28 cellular contexts compared by ENCODE assay signal in the genomic region with DNA sequence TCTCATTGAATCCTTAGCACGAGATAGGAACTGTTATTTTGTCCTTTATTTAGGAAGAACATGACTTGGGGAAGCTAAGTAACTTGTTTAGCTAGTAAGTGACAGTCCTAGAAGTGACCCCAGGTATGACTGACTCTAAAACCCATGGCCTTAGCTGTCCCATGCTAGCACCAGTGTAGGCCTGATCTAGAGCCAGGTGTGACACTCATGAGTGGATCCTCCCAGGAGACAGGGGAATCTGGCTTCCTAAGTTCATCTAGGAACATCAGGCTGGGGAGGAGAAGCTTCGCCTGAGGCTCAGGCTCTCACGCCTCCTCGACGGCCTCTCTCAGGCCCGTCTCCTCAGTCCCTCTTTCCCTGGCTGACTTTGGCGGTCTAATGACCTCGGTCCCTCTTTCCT. TPM values are rescaled to one million over a fixed set of nuclear protein-coding genes. Genes with fewer than 3 reads are reported as not detected.
DNase-seq lines count a peak whose midpoint lies in the region; ATAC-seq and TF ChIP-seq lines count a peak whose summit lies in the region.
"Had no signal": no experiment of that assay in that cellular context is flagged by ENCODE, and none has a peak within 500 bp of the region (broad histone marks: within the 10 kb centered on the region; RNA-seq: fewer than 3 reads in every experiment).

No MANE protein-coding gene starts in this region.

- peaks cover 77% of the 10 kb centered on the region for H3K4me1 Mint-ChIP-seq in activated CD4-positive, alpha-beta T cell treated with anti-CD3 and anti-CD28 coated beads for 36 hours
- H3K4me1 Mint-ChIP-seq in activated naive CD8-positive, alpha-beta T cell treated with anti-CD3 and anti-CD28 coated beads for 36 hours, result peaks cover 69% of the 10 kb centered on the region
- peaks cover 60 to 69% of the 10 kb centered on the region in 2 donors for H3K4me1 Mint-ChIP-seq in natural killer cell

- in situ Hi-C loops in brain microvascular endothelial cell (cut with HindIII; ENCODE audit: low pct_ligation_motif_present, low sequenced_read_pairs), result no loop called here

- no peaks in the 10 kb centered on the region for H3K9me3 Mint-ChIP-seq in activated CD4-positive, alpha-beta T cell treated with anti-CD3 and anti-CD28 coated beads for 36 hours (ENCODE audit: low read depth)
- no peaks in the 10 kb centered on the region for H3K9me3 Mint-ChIP-seq in activated naive CD8-positive, alpha-beta T cell treated with anti-CD3 and anti-CD28 coated beads for 36 hours
- no peaks in the 10 kb centered on the region for H3K9me3 Mint-ChIP-seq in natural killer cell
- H3K9me3 Mint-ChIP-seq: activated T-cell treated with anti-CD3 and anti-CD28 coated beads, Interleukin-2, amount 50 U/mL, for 72 hours; neural crest cell had no signal

- intact Hi-C loops in activated CD4-positive, alpha-beta T cell treated with anti-CD3 and anti-CD28 coated beads for 36 hours (cut with DNase I, micrococcal nuclease), result loop anchor here in 1 of 2 experiments (2.0 kb wide), 1 partner anchor 42 kb away; no protein-coding TSS in a partner anchor
- intact Hi-C loops in natural killer cell (cut with micrococcal nuclease), result loop anchor here (5.0 kb wide), 1 partner anchor 197 kb away; no protein-coding TSS in a partner anchor

- H3K36me3 Mint-ChIP-seq in activated CD4-positive, alpha-beta T cell treated with anti-CD3 and anti-CD28 coated beads for 36 hours (ENCODE audit: low read depth), result peaks cover 81% of the 10 kb centered on the region
- peaks cover 80% of the 10 kb centered on the region for H3K36me3 Mint-ChIP-seq in activated naive CD8-positive, alpha-beta T cell treated with anti-CD3 and anti-CD28 coated beads for 36 hours
- H3K36me3 Mint-ChIP-seq in natural killer cell, result peaks cover 17% of the 10 kb centered on the region

- no peak for ATAC-seq in activated CD4-positive, alpha-beta T cell treated with anti-CD3 and anti-CD28 coated beads for 36 hours
- ATAC-seq in natural killer cell, result no peak
- ATAC-seq in GM18517 (IDR thresholded peaks at IDR 0.05; ENCODE audit: unreplicated experiment), result no peak
- ATAC-seq: activated T-cell treated with anti-CD3 and anti-CD28 coated beads, Interleukin-2, amount 50 U/mL, for 72 hours; sciatic nerve had no signal

- POLR2A ChIA-PET in activated CD4-positive, alpha-beta T cell treated with anti-CD3 and anti-CD28 coated beads for 36 hours (lab: Charles Lee), result no interaction called here

- no peak for TF ChIP-seq CTCF in natural killer cell (IDR thresholded peaks at IDR 0.05)
- TF ChIP-seq CTCF in brain microvascular endothelial cell (IDR thresholded peaks at IDR 0.05; ENCODE audit: low read depth, low read length, missing control alignments), result no peak

- H3K36me3 ChIP-seq in brain microvascular endothelial cell (replicated peaks), result no peaks in the 10 kb centered on the region
- H3K36me3 ChIP-seq: thoracic aorta had no signal

- H3K27ac Mint-ChIP-seq in activated CD4-positive, alpha-beta T cell treated with anti-CD3 and anti-CD28 coated beads for 36 hours, result peak overlapping the region; percentile 94
- peak overlapping the region; percentile 75 for H3K27ac Mint-ChIP-seq in activated naive CD8-positive, alpha-beta T cell treated with anti-CD3 and anti-CD28 coated beads for 36 hours
- peak overlapping the region; percentile 94 to 96 for H3K27ac Mint-ChIP-seq in natural killer cell
- H3K27ac Mint-ChIP-seq: progenitor cell of endocrine pancreas had no signal

- TF ChIP-seq POLR2A in GM15510 (IDR thresholded peaks at IDR 0.05; ENCODE audit: borderline replicate concordance, extremely low read depth, insufficient read length), result peak; percentile 43

- H3K4me3 ChIP-seq in brain microvascular endothelial cell (ENCODE audit: low read depth, low read length), result no peak overlapping the region
- H3K4me3 ChIP-seq: thoracic aorta had no signal

- CTCF ChIA-PET in activated CD4-positive, alpha-beta T cell treated with anti-CD3 and anti-CD28 coated beads for 36 hours (lab: Charles Lee), result interaction anchor here (0.5 to 8.5 kb wide), 36 partner anchors 7 to 1556 kb away, joined by 3 to 103 read pairs (median 8); a partner anchor contains a TSS

- H3K27me3 ChIP-seq in brain microvascular endothelial cell (replicated peaks), result no peaks in the 10 kb centered on the region

- no peak overlapping the region for H3K4me3 Mint-ChIP-seq in activated CD4-positive, alpha-beta T cell treated with anti-CD3 and anti-CD28 coated beads for 36 hours
- no peak overlapping the region for H3K4me3 Mint-ChIP-seq in activated naive CD8-positive, alpha-beta T cell treated with anti-CD3 and anti-CD28 coated beads for 36 hours
- H3K4me3 Mint-ChIP-seq in natural killer cell, result no peak overlapping the region
- H3K4me3 Mint-ChIP-seq: activated T-cell treated with anti-CD3 and anti-CD28 coated beads, Interleukin-2, amount 50 U/mL, for 72 hours; neural crest cell had no signal

- DNase-seq in activated CD4-positive, alpha-beta T cell treated with anti-CD3 and anti-CD28 coated beads for 36 hours, result no peak
- DNase-seq in activated CD4-positive, alpha-beta T cell treated with anti-CD3 and anti-CD28 coated beads, Interleukin-2, amount 50 U/mL, for 4 hours, result no peak
- no peak for DNase-seq in activated naive CD8-positive, alpha-beta T cell treated with anti-CD3 and anti-CD28 coated beads for 36 hours
- no peak for DNase-seq in natural killer cell
- DNase-seq in mucosa of gallbladder (ENCODE audit: low spot score), result no peak
- DNase-seq in brain microvascular endothelial cell, result no peak
- DNase-seq: 8988T; activated CD4-positive, CD25-positive, alpha-beta regulatory T cell treated with anti-CD3 and anti-CD28 coated beads, Interleukin-2, amount 50 U/mL, for 72 hours; activated T-cell treated with anti-CD3 and anti-CD28 coated beads, Interleukin-2, amount 50 U/mL, for 72 hours; cerebellar nuclear complex; GOT3; KBM-7; NCI-H1417 treated with DMSO at 0.1 percent for 48 hours; NCI-H2081 treated with DMSO at 0.1 percent for 48 hours; NCI-H226; NCI-H748 treated with DMSO at 0.1 percent for 48 hours; stimulated activated CD4-positive, alpha-beta T cell treated with anti-CD3 and anti-CD28 coated beads, Interleukin-12 subunit alpha, Interleukin-12 subunit beta, amount 100 ng/mL, for 4 hours; stimulated activated CD4-positive, alpha-beta T cell treated with anti-CD3 and anti-CD28 coated beads, Interleukin-4, amount 100 ng/mL, for 1 hour; stimulated activated naive CD4-positive, alpha-beta T cell had no signal

- no peaks in the 10 kb centered on the region for H3K27me3 Mint-ChIP-seq in activated CD4-positive, alpha-beta T cell treated with anti-CD3 and anti-CD28 coated beads for 36 hours
- no peaks in the 10 kb centered on the region for H3K27me3 Mint-ChIP-seq in activated naive CD8-positive, alpha-beta T cell treated with anti-CD3 and anti-CD28 coated beads for 36 hours
- H3K27me3 Mint-ChIP-seq in natural killer cell (ENCODE audit: low read depth in 2 of 2), result no peaks in the 10 kb centered on the region

- H3K27ac ChIP-seq in brain microvascular endothelial cell, result no peak overlapping the region
- H3K27ac ChIP-seq: epithelial cell of prostate, thoracic aorta had no signal

RNA-seq across cellular contexts. Expression of a gene that starts 31.2 kb away (rescaled TPM):
- total RNA-seq in activated CD4-positive, alpha-beta T cell treated with anti-CD3 and anti-CD28 coated beads for 36 hours, result 100 to 1,000 TPM; 180 to 217 TPM
- 100 to 1,000 TPM; 376 to 385 TPM for total RNA-seq in activated naive CD8-positive, alpha-beta T cell treated with anti-CD3 and anti-CD28 coated beads for 36 hours
- 100 to 1,000 TPM; 213 to 249 (median 223) TPM for total RNA-seq in natural killer cell
- 15.0 TPM for total RNA-seq in mucosa of gallbladder
- total RNA-seq: kidney epithelial cell, neural crest cell, progenitor cell of endocrine pancreas, SK-MEL-5 had no signal

RNA-seq across cellular contexts. Expression of a gene that starts 33.6 kb away (rescaled TPM):
- 100 to 1,000 TPM; 103 to 108 TPM for total RNA-seq in activated CD4-positive, alpha-beta T cell treated with anti-CD3 and anti-CD28 coated beads for 36 hours
- total RNA-seq in activated naive CD8-positive, alpha-beta T cell treated with anti-CD3 and anti-CD28 coated beads for 36 hours, result 10 to 100 TPM; 39.8 to 41.6 TPM
- 1 to 10 TPM; 1.1 to 3.5 (median 2.1) TPM for total RNA-seq in natural killer cell
- total RNA-seq in mucosa of gallbladder, result 2.8 TPM
- total RNA-seq: kidney epithelial cell, neural crest cell, progenitor cell of endocrine pancreas, SK-MEL-5 had no signal

RNA-seq across cellular contexts. Expression of a gene that starts 58.6 kb away (rescaled TPM):
- total RNA-seq in activated CD4-positive, alpha-beta T cell treated with anti-CD3 and anti-CD28 coated beads for 36 hours, result 10 to 100 TPM; 35.9 to 40.3 TPM
- 100 to 1,000 TPM; 152 to 162 TPM for total RNA-seq in activated naive CD8-positive, alpha-beta T cell treated with anti-CD3 and anti-CD28 coated beads for 36 hours
- 100 to 1,000 TPM; 191 to 301 (median 227) TPM for total RNA-seq in natural killer cell
- 2.7 TPM for total RNA-seq in mucosa of gallbladder
- total RNA-seq: neural crest cell, progenitor cell of endocrine pancreas had no signal

Comparison
In these comparisons a context has a peak if more than half of its experiments do, and no peak if none do; other contexts are left out.
1. RNA of a gene that starts 31.2 kb away (total RNA-seq): 376 to 385 TPM in activated naive CD8-positive, alpha-beta T cell treated with anti-CD3 and anti-CD28 coated beads for 36 hours, 213 to 249 TPM in natural killer cell and 180 to 217 TPM in activated CD4-positive, alpha-beta T cell treated with anti-CD3 and anti-CD28 coated beads for 36 hours; 15.0 TPM in mucosa of gallbladder (single experiment); every median in the first group is over 10 times any median in the second.
2. RNA of a gene that starts 33.6 kb away (total RNA-seq): 103 to 108 TPM in activated CD4-positive, alpha-beta T cell treated with anti-CD3 and anti-CD28 coated beads for 36 hours and 39.8 to 41.6 TPM in activated naive CD8-positive, alpha-beta T cell treated with anti-CD3 and anti-CD28 coated beads for 36 hours; 2.8 TPM in mucosa of gallbladder (single experiment) and 1.1 to 3.5 TPM in natural killer cell; every median in the first group is over 4 times any median in the second.
3. RNA of a gene that starts 58.6 kb away (total RNA-seq): 191 to 301 TPM in natural killer cell, 152 to 162 TPM in activated naive CD8-positive, alpha-beta T cell treated with anti-CD3 and anti-CD28 coated beads for 36 hours and 35.9 to 40.3 TPM in activated CD4-positive, alpha-beta T cell treated with anti-CD3 and anti-CD28 coated beads for 36 hours; 2.7 TPM in mucosa of gallbladder (single experiment); every median in the first group is over 10 times any median in the second.
4. Peak in every context shown above with its lines, with median percentiles within 50 percentile points of each other: H3K27ac Mint-ChIP-seq.